Comparison of ENCODE assay signal across 11 cellular contexts in genomic region chr6:33746651-33747100, GRCh38. TPM values are rescaled to one million over a fixed set of nuclear protein-coding genes. Genes with fewer than 3 reads are reported as not detected.
DNase-seq lines count a peak whose midpoint lies in the region; ATAC-seq lines count a peak whose summit lies in the region.
"Had no signal": no experiment of that assay in that cellular context is flagged by ENCODE, and none has a peak within 500 bp of the region (broad histone marks: within the 10 kb centered on the region; RNA-seq: fewer than 3 reads in every experiment).

TSS of gene IP6K3 (minus strand) at chr6:33746905. CDS start at chr6:33735476, 11,429 bp downstream.

- H3K27me3 ChIP-seq in ACC112 (ENCODE audit: insufficient read depth, low read length) (peaks cover 13% of the 10 kb centered on the region; the same call in 1 of the 2 replicates), trophoblast cell (ENCODE audit: insufficient read depth, low read length) (no peaks in the 10 kb centered on the region)

- no peak within 1 kb of the TSS for H2AFZ ChIP-seq in ACC112 (ENCODE audit: low read length, unreplicated experiment)
- H2AFZ ChIP-seq in trophoblast cell (ENCODE audit: insufficient read depth, low read length, poor library complexity): no peak within 1 kb of the TSS

- H3K4me3 ChIP-seq in ACC112 (ENCODE audit: low read depth, low read length): no peak within 1 kb of the TSS; the same call in 1 of the 2 replicates
- peak within 1 kb of the TSS; percentile 49 for H3K4me3 ChIP-seq in trophoblast cell (ENCODE audit: low read depth, low read length)
- H3K4me3 ChIP-seq: skin epidermis had no signal

- no peak within 1 kb of the TSS for H3K4ac ChIP-seq in trophoblast cell (ENCODE audit: low read depth, low read length)

- no peak within 1 kb of the TSS for H2BK120ac ChIP-seq in trophoblast cell (ENCODE audit: insufficient read depth, low read length, poor library complexity)

- H4K12ac ChIP-seq in trophoblast cell (ENCODE audit: low read depth, low read length): no peak within 1 kb of the TSS

- no peaks in the 10 kb centered on the region for H3K36me3 Mint-ChIP-seq in activated T-helper 17 cell treated with anti-CD3 and anti-CD28 coated beads, Interleukin-2, amount 50 U/mL, for 72 hours (ENCODE audit: low read depth)

- intact Hi-C loops in left cardiac atrium (cut with DNase I): no loop called here

- H3K4me2 ChIP-seq in trophoblast cell (ENCODE audit: low read length): peak within 1 kb of the TSS; percentile 56

- peak within 1 kb of the TSS; percentile 8 for H3K18ac ChIP-seq in trophoblast cell (ENCODE audit: low read length)

- no peak within 1 kb of the TSS for H3K4me3 Mint-ChIP-seq in activated T-helper 17 cell treated with anti-CD3 and anti-CD28 coated beads, Interleukin-2, amount 50 U/mL, for 72 hours

- no peak within 1 kb of the TSS for H4K8ac ChIP-seq in trophoblast cell (ENCODE audit: low read depth, low read length)

- no peaks in the 10 kb centered on the region for H3K9me3 ChIP-seq in trophoblast cell (ENCODE audit: insufficient read depth, low read depth, low read length)

- peak within 1 kb of the TSS; percentile 18 for H3K14ac ChIP-seq in trophoblast cell (ENCODE audit: low read length)

- H3K36me3 ChIP-seq in ACC112 (ENCODE audit: insufficient read depth, low read length): no peaks in the 10 kb centered on the region
- H3K36me3 ChIP-seq in trophoblast cell (ENCODE audit: control insufficient read depth in 1 of 2, insufficient read depth in 2 of 2, low read length in 2 of 2): no peaks in the 10 kb centered on the region

- H3K23ac ChIP-seq in trophoblast cell (ENCODE audit: low read length): no peak within 1 kb of the TSS

- WGBS in trophoblast cell (ENCODE audit: extremely low coverage, insufficient coverage, insufficient read length): no CpG with 5 or more reads among the region's 10 CpGs

- no peak within 1 kb of the TSS for H2BK5ac ChIP-seq in trophoblast cell (ENCODE audit: low read depth, low read length, poor library complexity)

- no peaks in the 10 kb centered on the region for H3K9me3 Mint-ChIP-seq in activated T-helper 17 cell treated with anti-CD3 and anti-CD28 coated beads, Interleukin-2, amount 50 U/mL, for 72 hours

- H3K27ac ChIP-seq in ACC112 (ENCODE audit: low read depth, low read length): 0 out of 2 replicates have a peak within 1 kb of the TSS, but pooled peaks have one; percentile 9
- peak within 1 kb of the TSS; percentile 35 for H3K27ac ChIP-seq in trophoblast cell (ENCODE audit: low read depth, low read length)

- peak within 1 kb of the TSS; percentile 9 for H3K27ac Mint-ChIP-seq in activated T-helper 17 cell treated with anti-CD3 and anti-CD28 coated beads, Interleukin-2, amount 50 U/mL, for 72 hours

- no peak within 1 kb of the TSS for H2AK5ac ChIP-seq in trophoblast cell (ENCODE audit: low read length)

- peaks cover 23% of the 10 kb centered on the region for H3K27me3 Mint-ChIP-seq in activated T-helper 17 cell treated with anti-CD3 and anti-CD28 coated beads, Interleukin-2, amount 50 U/mL, for 72 hours

- H3K79me2 ChIP-seq in ACC112 (ENCODE audit: control insufficient read depth, insufficient read depth, low read length, unreplicated experiment): no peaks in the 10 kb centered on the region
- peaks cover 2% of the 10 kb centered on the region for H3K79me2 ChIP-seq in trophoblast cell (ENCODE audit: control insufficient read depth, insufficient read depth, low read length, poor library complexity)

- no peak within 1 kb of the TSS for H3K9ac ChIP-seq in trophoblast cell (ENCODE audit: low read length)

- H3K4me1 Mint-ChIP-seq in activated T-helper 17 cell treated with anti-CD3 and anti-CD28 coated beads, Interleukin-2, amount 50 U/mL, for 72 hours: peaks cover 5% of the 10 kb centered on the region

- peaks cover 9% of the 10 kb centered on the region for H3K79me1 ChIP-seq in trophoblast cell (ENCODE audit: low read length)

- peaks cover 29% of the 10 kb centered on the region for H3K4me1 ChIP-seq in ACC112 (ENCODE audit: control insufficient read depth, insufficient read depth, low read length, unreplicated experiment)
- peaks cover 24 to 29% of the 10 kb centered on the region in 2 experiments for H3K4me1 ChIP-seq in trophoblast cell (ENCODE audit: control insufficient read depth in 1 of 2, insufficient read depth in 2 of 2, low read length in 2 of 2)

- no peak for ATAC-seq in activated T-helper 17 cell treated with anti-CD3 and anti-CD28 coated beads, Interleukin-2, amount 50 U/mL, for 72 hours (replicated peaks)
- peak; percentile 78 to 81 for ATAC-seq in left cardiac atrium
- ATAC-seq in HG03175 (IDR thresholded peaks at IDR 0.05; ENCODE audit: unreplicated experiment): no peak
- ATAC-seq in GM18867 (IDR thresholded peaks at IDR 0.05; ENCODE audit: unreplicated experiment): no peak
- ATAC-seq: esophagus mucosa had no signal

- H4K91ac ChIP-seq in trophoblast cell (ENCODE audit: low read depth, low read length): peak within 1 kb of the TSS; percentile 15

- peak within 1 kb of the TSS; percentile 7 for H2BK12ac ChIP-seq in trophoblast cell (ENCODE audit: low read length)

- DNase-seq in left cardiac atrium: peak; percentile 58
- no peak for DNase-seq in trophoblast cell
- no peak for DNase-seq in T1000 (lab: John Stamatoyannopoulos, UW)
- no peak for DNase-seq in activated CD8-positive, alpha-beta memory T cell treated with anti-CD3 and anti-CD28 coated beads, Interleukin-2, amount 50 U/mL, for 48 hours
- DNase-seq: MM.1S had no signal

RNA-seq across cellular contexts. Expression of gene IP6K3, which starts in this region (rescaled TPM):
- total RNA-seq in activated T-helper 17 cell treated with anti-CD3 and anti-CD28 coated beads, Interleukin-2, amount 50 U/mL, for 72 hours: not detected
- 10 to 100 TPM; 23.8 to 29.4 TPM for total RNA-seq in left cardiac atrium
- polyA plus RNA-seq in trophoblast cell (2013): 1.4 and 1.5 TPM in 2 replicates

Comparison
In these comparisons a context has a peak if more than half of its experiments do, and no peak if none do; other contexts are left out.
1. RNA of gene IP6K3 (total RNA-seq): 23.8 to 29.4 TPM in left cardiac atrium; not detected in activated T-helper 17 cell treated with anti-CD3 and anti-CD28 coated beads, Interleukin-2, amount 50 U/mL, for 72 hours; every median in the first group is over 10 times any median in the second.
2. ATAC-seq: peak in left cardiac atrium (2 of 2); none in activated T-helper 17 cell treated with anti-CD3 and anti-CD28 coated beads, Interleukin-2, amount 50 U/mL, for 72 hours (single experiment), HG03175 (single experiment) and GM18867 (single experiment).